In genomic region chr1:147292635-147293251, GRCh38 we compare ENCODE assay signal across 12 cellular contexts. TPM values are rescaled to one million over a fixed set of nuclear protein-coding genes. Genes with fewer than 3 reads are reported as not detected.
A peak's percentile ranks its signal among the peaks of the same experiment; 100 is the strongest.
DNase-seq lines count a peak whose midpoint lies in the region; ATAC-seq and TF ChIP-seq lines count a peak whose summit lies in the region.
"Had no signal": no experiment of that assay in that cellular context is flagged by ENCODE, and none has a peak within 500 bp of the region (broad histone marks: within the 10 kb centered on the region; RNA-seq: fewer than 3 reads in every experiment).

No MANE protein-coding gene starts in this region.

- H4K20me1 ChIP-seq in BLaER1 treated with 17β-estradiol and CSF1 and Interleukin-3, amounts not matched to agents 10 nM and 100 nM = no peaks in the 10 kb centered on the region

- peak overlapping the region in 4 of 11 experiments; percentile 2 to 14 (median 5); a peak in 4 of 22 replicates for H3K4me2 ChIP-seq in BLaER1 treated with 17β-estradiol and CSF1 and Interleukin-3, amounts not matched to agents 10 nM and 100 nM

- no peak for ATAC-seq in HG02884 (IDR thresholded peaks at IDR 0.05; ENCODE audit: unreplicated experiment)
- ATAC-seq: lower lobe of right lung; stimulated activated memory B cell treated with anti-CD40 and anti-IgM and Interleukin-4, amounts not matched to agents 10 μg/mL and 1 μg/mL and 100 μg/mL, for 72 hours had no signal

- WGBS in mesodermal cell (ENCODE audit: insufficient coverage in 2 of 2), 2 experiments = 89% methylated on average over 2 of the region's 3 CpGs; no CpG with 5 or more reads in 1 of the 2 experiments

- DNase-seq in HFF-Myc (ENCODE audit: extremely low read depth, low read depth) (peak; percentile 44), brain pericyte (ENCODE audit: low read depth, low spot score) (peak; percentile 13), DMS114 treated with DMSO at 0.1 percent for 48 hours (lab: John Stamatoyannopoulos, UW; ENCODE audit: unreplicated experiment) (no peak)
- DNase-seq in effector CD4-positive, alpha-beta T cell = no peak
- DNase-seq: effector CD8-positive, alpha-beta T cell; lower lobe of right lung; NCI-H1417 treated with DMSO at 0.1 percent for 48 hours had no signal

- H3K9ac ChIP-seq in BLaER1 treated with 17β-estradiol and CSF1 and Interleukin-3, amounts not matched to agents 10 nM and 100 nM = no peak overlapping the region

- H3K4me3 ChIP-seq in BLaER1 treated with 17β-estradiol and CSF1 and Interleukin-3, amounts not matched to agents 10 nM and 100 nM = no peak overlapping the region
- H3K4me3 ChIP-seq in HFF-Myc (replicated peaks; ENCODE audit: low read depth, low read length) = no peak overlapping the region
- no peak overlapping the region for H3K4me3 ChIP-seq in mesodermal cell (ENCODE audit: extremely low read depth, insufficient read depth, low read length, poor library complexity, severe bottlenecking)
- H3K4me3 ChIP-seq: lower lobe of right lung, skin epidermis had no signal

- no peaks in the 10 kb centered on the region for H3K27me3 ChIP-seq in BLaER1 treated with 17β-estradiol and CSF1 and Interleukin-3, amounts not matched to agents 10 nM and 100 nM

- TF ChIP-seq CTCF in HFF-Myc (IDR thresholded peaks at IDR 0.05; ENCODE audit: low read depth, low read length, missing control alignments) = no peak

- H3K36me3 ChIP-seq in BLaER1 treated with 17β-estradiol and CSF1 and Interleukin-3, amounts not matched to agents 10 nM and 100 nM = peaks cover 100% of the 10 kb centered on the region in 11 experiments
- H3K36me3 ChIP-seq in mesodermal cell (ENCODE audit: control insufficient read depth, insufficient read depth, low read length) = peaks cover 100% of the 10 kb centered on the region

- H3K4me1 ChIP-seq in BLaER1 treated with 17β-estradiol and CSF1 and Interleukin-3, amounts not matched to agents 10 nM and 100 nM = peaks cover 0 to 18% (median 3%) of the 10 kb centered on the region in 10 experiments; a peak in 9 of 20 replicates
- peaks cover 6% of the 10 kb centered on the region for H3K4me1 ChIP-seq in mesodermal cell (ENCODE audit: control insufficient read depth, insufficient read depth, low read length, poor library complexity, severe bottlenecking)
- H3K4me1 ChIP-seq: lower lobe of right lung had no signal

- peak overlapping the region in 6 of 11 experiments; percentile 3 to 58 (median 30); a peak in 11 of 22 replicates for H3K27ac ChIP-seq in BLaER1 treated with 17β-estradiol and CSF1 and Interleukin-3, amounts not matched to agents 10 nM and 100 nM
- H3K27ac ChIP-seq in mesodermal cell (ENCODE audit: low read depth, low read length, severe bottlenecking) = peak overlapping the region; percentile 60
- H3K27ac ChIP-seq: lower lobe of right lung had no signal

- H3K9me3 ChIP-seq in BLaER1 treated with 17β-estradiol and CSF1 and Interleukin-3, amounts not matched to agents 10 nM and 100 nM (replicated peaks in 1 of 11) = peaks cover 26 to 61% (median 54%) of the 10 kb centered on the region in 11 experiments
- H3K9me3 ChIP-seq in mesodermal cell (ENCODE audit: control insufficient read depth, low read length) = peaks cover 24% of the 10 kb centered on the region
- H3K9me3 ChIP-seq: lower lobe of right lung had no signal

RNA-seq across cellular contexts. Expression of gene CHD1L, which starts 50.3 kb away (rescaled TPM):
- 34.5 TPM for polyA plus RNA-seq in mesodermal cell (2013, experiment 1 of 2)
- 35.7 TPM for polyA plus RNA-seq in mesodermal cell (2013, experiment 2 of 2)

Comparison
In these comparisons a context has a peak if more than half of its experiments do, and no peak if none do; other contexts are left out.
1. DNase-seq: peak in HFF-Myc (single experiment) and brain pericyte (single experiment); none in effector CD4-positive, alpha-beta T cell (single experiment) and DMS114 treated with DMSO at 0.1 percent for 48 hours (single experiment).